8 cellular contexts compared by ENCODE assay signal in genomic region chr16:56423584-56424403, GRCh38. TPM values are rescaled to one million over a fixed set of nuclear protein-coding genes. Genes with fewer than 3 reads are reported as not detected.
DNase-seq lines count a peak whose midpoint lies in the region; ATAC-seq, FAIRE-seq and TF ChIP-seq lines count a peak whose summit lies in the region.

No MANE protein-coding gene starts in this region.

- H3K27me3 ChIP-seq in CD4-positive, alpha-beta T cell (ENCODE audit: control insufficient read depth, insufficient read depth, low read length): no peaks in the 10 kb centered on the region
- H3K27me3 ChIP-seq in iPS DF 6.9 (ENCODE audit: control insufficient read depth, insufficient read depth, low read length) (no peaks in the 10 kb centered on the region; the same call in 1 of the 2 replicates), small intestine (ENCODE audit: control insufficient read depth in 2 of 2, insufficient read depth in 2 of 2, low read length in 2 of 2) (no peaks in the 10 kb centered on the region)

- no peaks in the 10 kb centered on the region for H3K27me3 Mint-ChIP-seq in CD4-positive, alpha-beta T cell
- no peaks in the 10 kb centered on the region for H3K27me3 Mint-ChIP-seq in activated CD4-positive, alpha-beta memory T cell treated with anti-CD3 and anti-CD28 coated beads, Interleukin-2, amount 10 ng/mL, durations not matched to agents 7 days and 5 days

- CTCF ChIA-PET in CD4-positive, alpha-beta T cell (lab: Charles Lee): no interaction called here
- CTCF ChIA-PET in activated CD4-positive, alpha-beta memory T cell treated with anti-CD3 and anti-CD28 coated beads, Interleukin-2, amount 10 ng/mL, durations not matched to agents 7 days and 5 days (lab: Charles Lee): no interaction called here

- H3K4me1 Mint-ChIP-seq in CD4-positive, alpha-beta T cell (ENCODE audit: low read depth): peaks cover 48% of the 10 kb centered on the region
- peaks cover 42% of the 10 kb centered on the region for H3K4me1 Mint-ChIP-seq in activated CD4-positive, alpha-beta memory T cell treated with anti-CD3 and anti-CD28 coated beads, Interleukin-2, amount 10 ng/mL, durations not matched to agents 7 days and 5 days

- no peak for FAIRE-seq in small intestine (lab: Jason Lieb, UNC)

- H3K36me3 Mint-ChIP-seq in CD4-positive, alpha-beta T cell (ENCODE audit: low read depth): peaks cover 9% of the 10 kb centered on the region
- H3K36me3 Mint-ChIP-seq in activated CD4-positive, alpha-beta memory T cell treated with anti-CD3 and anti-CD28 coated beads, Interleukin-2, amount 10 ng/mL, durations not matched to agents 7 days and 5 days (ENCODE audit: low read depth): peaks cover 6% of the 10 kb centered on the region

- no peak overlapping the region for H3K27ac ChIP-seq in CD4-positive, alpha-beta T cell (ENCODE audit: low read depth, low read length)
- no peak overlapping the region for H3K27ac ChIP-seq in iPS DF 6.9 (ENCODE audit: low read length)
- peak overlapping the region; percentile 47 to 97 for H3K27ac ChIP-seq in small intestine (ENCODE audit: low read depth in 1 of 2, low read length in 1 of 2)

- H3K27ac Mint-ChIP-seq in CD4-positive, alpha-beta T cell: peak overlapping the region; percentile 85
- peak overlapping the region; percentile 55 for H3K27ac Mint-ChIP-seq in activated CD4-positive, alpha-beta memory T cell treated with anti-CD3 and anti-CD28 coated beads, Interleukin-2, amount 10 ng/mL, durations not matched to agents 7 days and 5 days

- POLR2A ChIA-PET in CD4-positive, alpha-beta T cell (lab: Charles Lee): interaction anchor here (0.6 to 1.4 kb wide), 4 partner anchors 25 to 158 kb away, joined by 3 to 11 read pairs (median 3); partner anchors contain the start of genes NUDT21 and OGFOD1
- POLR2A ChIA-PET in activated CD4-positive, alpha-beta memory T cell treated with anti-CD3 and anti-CD28 coated beads, Interleukin-2, amount 10 ng/mL, durations not matched to agents 7 days and 5 days (lab: Charles Lee): interaction anchor here (1.0 to 1.4 kb wide), 2 partner anchors 23 to 763 kb away, joined by 3 to 8 read pairs; partner anchors contain the start of gene RSPRY1

- no peaks in the 10 kb centered on the region for H3K36me3 ChIP-seq in iPS DF 6.9 (ENCODE audit: control insufficient read depth, insufficient read depth, low read length)
- no peaks in the 10 kb centered on the region for H3K36me3 ChIP-seq in small intestine (ENCODE audit: control insufficient read depth in 2 of 2, insufficient read depth in 2 of 2, low read length in 2 of 2)

- ATAC-seq in CD4-positive, alpha-beta T cell (ENCODE audit: poor library complexity): no peak
- ATAC-seq in HG03108 (IDR thresholded peaks at IDR 0.05; ENCODE audit: unreplicated experiment) (peak; percentile 27), GM21737 (IDR thresholded peaks at IDR 0.05; ENCODE audit: unreplicated experiment) (no peak)

- H3K4me3 ChIP-seq in iPS DF 6.9 (ENCODE audit: low read length) (peak overlapping the region; percentile 91; the same call in 1 of the 2 replicates), small intestine (ENCODE audit: low read depth in 1 of 2, low read length in 2 of 2) (peak overlapping the region; percentile 96 to 99)

- no CpG with 5 or more reads among the region's 7 CpGs for WGBS in iPS DF 6.9 (ENCODE audit: insufficient coverage, insufficient read length)
- WGBS in small intestine, 3 donors: 8 to 15% (median 15%) methylated on average over 7 of the region's 7 CpGs

- intact Hi-C loops in CD4-positive, alpha-beta T cell (cut with DNase I, micrococcal nuclease): loop anchor here in 1 of 2 experiments (10.0 kb wide), 2 partner anchors 229 to 281 kb away; partner anchors contain the start of gene GNAO1

- peak overlapping the region; percentile 98 for H3K4me3 Mint-ChIP-seq in CD4-positive, alpha-beta T cell
- peak overlapping the region; percentile 91 for H3K4me3 Mint-ChIP-seq in activated CD4-positive, alpha-beta memory T cell treated with anti-CD3 and anti-CD28 coated beads, Interleukin-2, amount 10 ng/mL, durations not matched to agents 7 days and 5 days

- no peaks in the 10 kb centered on the region for H3K4me1 ChIP-seq in iPS DF 6.9 (ENCODE audit: control insufficient read depth, insufficient read depth, low read length)
- peaks cover 8 to 14% of the 10 kb centered on the region in 2 donors for H3K4me1 ChIP-seq in small intestine (ENCODE audit: control insufficient read depth in 2 of 2, insufficient read depth in 1 of 2, low read depth in 1 of 2, low read length in 1 of 2)

- no peak for DNase-seq in CD4-positive, alpha-beta T cell
- no peak for DNase-seq in activated CD4-positive, alpha-beta memory T cell treated with anti-CD3 and anti-CD28 coated beads, Interleukin-2, amount 10 ng/mL, durations not matched to agents 7 days and 5 days
- DNase-seq in iPS DF 6.9 (ENCODE audit: low read depth, low spot score) (no peak), small intestine (peak; percentile 27), NCI-H1048 (lab: John Stamatoyannopoulos, UW) (no peak), anterior cingulate cortex (lab: John Stamatoyannopoulos, UW) (no peak)

- H3K9me3 ChIP-seq in CD4-positive, alpha-beta T cell (ENCODE audit: control insufficient read depth, low read length): no peaks in the 10 kb centered on the region
- H3K9me3 ChIP-seq in iPS DF 6.9 (ENCODE audit: control insufficient read depth, insufficient read depth, low read length) (no peaks in the 10 kb centered on the region), small intestine (ENCODE audit: control insufficient read depth, low read depth) (no peaks in the 10 kb centered on the region)

- H3K9me3 Mint-ChIP-seq in CD4-positive, alpha-beta T cell: no peaks in the 10 kb centered on the region
- no peaks in the 10 kb centered on the region for H3K9me3 Mint-ChIP-seq in activated CD4-positive, alpha-beta memory T cell treated with anti-CD3 and anti-CD28 coated beads, Interleukin-2, amount 10 ng/mL, durations not matched to agents 7 days and 5 days

- TF ChIP-seq CTCF in CD4-positive, alpha-beta T cell (IDR thresholded peaks at IDR 0.05): no peak

RNA-seq across cellular contexts. Expression of gene AMFR, which starts 1.6 kb away (rescaled TPM):
- total RNA-seq in CD4-positive, alpha-beta T cell: 10 to 100 TPM; 79.2 to 83.8 TPM
- total RNA-seq in activated CD4-positive, alpha-beta memory T cell treated with anti-CD3 and anti-CD28 coated beads, Interleukin-2, amount 10 ng/mL, durations not matched to agents 7 days and 5 days: 10 to 100 TPM; 48.8 to 51.0 TPM
- polyA plus RNA-seq in small intestine: 10 to 100 TPM; 55.9 to 75.1 (median 65.8) TPM

RNA-seq across cellular contexts. Expression of gene NUDT21, which starts 27.3 kb away (rescaled TPM):
- total RNA-seq in CD4-positive, alpha-beta T cell: 10 to 100 TPM; 89.6 to 96.6 TPM
- total RNA-seq in activated CD4-positive, alpha-beta memory T cell treated with anti-CD3 and anti-CD28 coated beads, Interleukin-2, amount 10 ng/mL, durations not matched to agents 7 days and 5 days: 100 to 1,000 TPM; 239 to 241 TPM
- 10 to 100 TPM; 27.5 to 52.4 (median 49.6) TPM for polyA plus RNA-seq in small intestine

RNA-seq across cellular contexts. Expression of gene OGFOD1, which starts 27.6 kb away (rescaled TPM):
- 10 to 100 TPM; 14.6 to 14.8 TPM for total RNA-seq in CD4-positive, alpha-beta T cell
- total RNA-seq in activated CD4-positive, alpha-beta memory T cell treated with anti-CD3 and anti-CD28 coated beads, Interleukin-2, amount 10 ng/mL, durations not matched to agents 7 days and 5 days: 10 to 100 TPM; 36.5 to 39.5 TPM
- 10 to 100 TPM in 1 of 3 donors, 1 to 10 TPM in 2; 5.9 to 16.9 (median 7.2) TPM for polyA plus RNA-seq in small intestine

Comparison
In these comparisons a context has a peak if more than half of its experiments do, and no peak if none do; other contexts are left out.
1. H3K27ac ChIP-seq: peak in small intestine (2 of 2); none in CD4-positive, alpha-beta T cell (single experiment) and iPS DF 6.9 (single experiment).